1 cellular context compared by ENCODE assay signal in the genomic region with DNA sequence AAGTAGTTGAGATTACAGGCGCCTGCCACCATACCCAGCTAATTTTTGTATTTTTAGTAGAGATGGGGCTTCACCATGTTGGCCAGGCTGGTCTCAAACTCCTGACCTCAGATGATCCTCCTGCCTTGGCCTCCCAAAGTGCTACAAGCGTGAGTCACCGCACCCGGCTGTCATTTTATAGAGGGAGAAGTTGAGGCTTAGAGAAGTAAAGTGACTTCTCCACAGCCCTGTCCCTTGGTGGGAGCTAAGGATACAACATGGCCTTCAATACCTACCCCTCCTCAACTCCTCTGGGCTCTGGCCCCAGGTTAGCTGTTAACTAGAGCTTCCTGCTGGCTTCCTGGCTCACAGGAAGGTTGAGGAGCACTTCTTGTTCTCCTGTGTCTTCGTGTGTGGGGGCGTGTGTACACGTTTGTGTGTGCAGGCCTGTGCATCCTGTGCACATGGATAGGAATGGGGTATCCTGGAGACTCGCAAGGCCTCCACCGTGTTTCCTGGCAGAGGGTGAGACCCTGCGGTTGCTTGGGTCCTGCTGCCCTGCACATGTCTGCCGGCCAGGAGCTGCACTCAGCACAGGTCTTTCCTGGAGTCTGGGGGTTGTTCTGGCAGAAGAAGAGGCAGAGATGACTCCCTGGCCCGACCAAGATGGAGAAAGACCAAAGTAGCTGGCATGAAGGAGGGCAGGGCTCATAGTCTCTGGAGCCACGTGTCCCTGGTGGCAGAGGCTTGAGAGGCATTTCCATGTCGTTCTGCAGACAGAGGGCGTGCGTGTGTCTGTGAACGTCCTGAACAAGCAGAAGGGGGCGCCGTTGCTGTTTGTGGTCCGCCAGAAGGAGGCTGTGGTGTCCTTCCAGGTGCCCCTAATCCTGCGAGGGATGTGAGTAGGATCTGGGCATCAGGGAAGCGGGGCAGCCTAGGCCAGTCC.
A peak's percentile ranks its signal among the peaks of the same experiment; 100 is the strongest.
TF ChIP-seq lines count a peak whose summit lies in the region.

No MANE protein-coding gene starts in this region.

TF ChIP-seq in K562, 482 proteins besides CTCF, POLR2A, EP300 and RAD21 (continued from another document and continues in another):
- TF ChIP-seq, protein P1, sequence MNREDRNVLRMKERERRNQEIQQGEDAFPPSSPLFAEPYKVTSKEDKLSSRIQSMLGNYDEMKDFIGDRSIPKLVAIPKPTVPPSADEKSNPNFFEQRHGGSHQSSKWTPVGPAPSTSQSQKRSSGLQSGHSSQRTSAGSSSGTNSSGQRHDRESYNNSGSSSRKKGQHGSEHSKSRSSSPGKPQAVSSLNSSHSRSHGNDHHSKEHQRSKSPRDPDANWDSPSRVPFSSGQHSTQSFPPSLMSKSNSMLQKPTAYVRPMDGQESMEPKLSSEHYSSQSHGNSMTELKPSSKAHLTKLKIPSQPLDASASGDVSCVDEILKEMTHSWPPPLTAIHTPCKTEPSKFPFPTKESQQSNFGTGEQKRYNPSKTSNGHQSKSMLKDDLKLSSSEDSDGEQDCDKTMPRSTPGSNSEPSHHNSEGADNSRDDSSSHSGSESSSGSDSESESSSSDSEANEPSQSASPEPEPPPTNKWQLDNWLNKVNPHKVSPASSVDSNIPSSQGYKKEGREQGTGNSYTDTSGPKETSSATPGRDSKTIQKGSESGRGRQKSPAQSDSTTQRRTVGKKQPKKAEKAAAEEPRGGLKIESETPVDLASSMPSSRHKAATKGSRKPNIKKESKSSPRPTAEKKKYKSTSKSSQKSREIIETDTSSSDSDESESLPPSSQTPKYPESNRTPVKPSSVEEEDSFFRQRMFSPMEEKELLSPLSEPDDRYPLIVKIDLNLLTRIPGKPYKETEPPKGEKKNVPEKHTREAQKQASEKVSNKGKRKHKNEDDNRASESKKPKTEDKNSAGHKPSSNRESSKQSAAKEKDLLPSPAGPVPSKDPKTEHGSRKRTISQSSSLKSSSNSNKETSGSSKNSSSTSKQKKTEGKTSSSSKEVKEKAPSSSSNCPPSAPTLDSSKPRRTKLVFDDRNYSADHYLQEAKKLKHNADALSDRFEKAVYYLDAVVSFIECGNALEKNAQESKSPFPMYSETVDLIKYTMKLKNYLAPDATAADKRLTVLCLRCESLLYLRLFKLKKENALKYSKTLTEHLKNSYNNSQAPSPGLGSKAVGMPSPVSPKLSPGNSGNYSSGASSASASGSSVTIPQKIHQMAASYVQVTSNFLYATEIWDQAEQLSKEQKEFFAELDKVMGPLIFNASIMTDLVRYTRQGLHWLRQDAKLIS (CRISPR knock-in tag; IDR thresholded peaks at IDR 0.05) = no peak
- TF ChIP-seq, protein P2, sequence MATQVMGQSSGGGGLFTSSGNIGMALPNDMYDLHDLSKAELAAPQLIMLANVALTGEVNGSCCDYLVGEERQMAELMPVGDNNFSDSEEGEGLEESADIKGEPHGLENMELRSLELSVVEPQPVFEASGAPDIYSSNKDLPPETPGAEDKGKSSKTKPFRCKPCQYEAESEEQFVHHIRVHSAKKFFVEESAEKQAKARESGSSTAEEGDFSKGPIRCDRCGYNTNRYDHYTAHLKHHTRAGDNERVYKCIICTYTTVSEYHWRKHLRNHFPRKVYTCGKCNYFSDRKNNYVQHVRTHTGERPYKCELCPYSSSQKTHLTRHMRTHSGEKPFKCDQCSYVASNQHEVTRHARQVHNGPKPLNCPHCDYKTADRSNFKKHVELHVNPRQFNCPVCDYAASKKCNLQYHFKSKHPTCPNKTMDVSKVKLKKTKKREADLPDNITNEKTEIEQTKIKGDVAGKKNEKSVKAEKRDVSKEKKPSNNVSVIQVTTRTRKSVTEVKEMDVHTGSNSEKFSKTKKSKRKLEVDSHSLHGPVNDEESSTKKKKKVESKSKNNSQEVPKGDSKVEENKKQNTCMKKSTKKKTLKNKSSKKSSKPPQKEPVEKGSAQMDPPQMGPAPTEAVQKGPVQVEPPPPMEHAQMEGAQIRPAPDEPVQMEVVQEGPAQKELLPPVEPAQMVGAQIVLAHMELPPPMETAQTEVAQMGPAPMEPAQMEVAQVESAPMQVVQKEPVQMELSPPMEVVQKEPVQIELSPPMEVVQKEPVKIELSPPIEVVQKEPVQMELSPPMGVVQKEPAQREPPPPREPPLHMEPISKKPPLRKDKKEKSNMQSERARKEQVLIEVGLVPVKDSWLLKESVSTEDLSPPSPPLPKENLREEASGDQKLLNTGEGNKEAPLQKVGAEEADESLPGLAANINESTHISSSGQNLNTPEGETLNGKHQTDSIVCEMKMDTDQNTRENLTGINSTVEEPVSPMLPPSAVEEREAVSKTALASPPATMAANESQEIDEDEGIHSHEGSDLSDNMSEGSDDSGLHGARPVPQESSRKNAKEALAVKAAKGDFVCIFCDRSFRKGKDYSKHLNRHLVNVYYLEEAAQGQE (CRISPR knock-in tag; IDR thresholded peaks at IDR 0.05; ENCODE audit: low read depth) = no peak
- TF ChIP-seq ZNF324 (CRISPR knock-in tag; IDR thresholded peaks at IDR 0.05) (no peak), KAT2B (IDR thresholded peaks at IDR 0.05; ENCODE audit: low read depth, low read length) (no peak), NFYB (IDR thresholded peaks at IDR 0.05; ENCODE audit: extremely low read depth, insufficient read length) (no peak), DIDO1 (tag; IDR thresholded peaks at IDR 0.05; ENCODE audit: low read depth) (no peak), PCBP1 (IDR thresholded peaks at IDR 0.05; ENCODE audit: low read depth, low read length, poor library complexity, severe bottlenecking) (no peak), TEAD1 (CRISPR knock-in tag; IDR thresholded peaks at IDR 0.05) (peak in 1 of 2 experiments; percentile 63; a peak in 1 of 4 replicates), SMARCB1 (IDR thresholded peaks at IDR 0.05; ENCODE audit: insufficient read length, low read depth) (no peak), NR4A1 (CRISPR knock-in tag; IDR thresholded peaks at IDR 0.05) (no peak), NR4A1 (tag; IDR thresholded peaks at IDR 0.05) (0 out of 2 replicates have a peak, but pooled peaks have one; percentile 21), NFIX (CRISPR knock-in tag; IDR thresholded peaks at IDR 0.05; ENCODE audit: low read depth) (no peak), NCOA6 (IDR thresholded peaks at IDR 0.05) (no peak), ZZZ3 (IDR thresholded peaks at IDR 0.05) (no peak), SMC3 (conservative IDR thresholded peaks at IDR 0.05; ENCODE audit: insufficient read depth, low read depth, low read length) (0 out of 2 replicates have a peak, but pooled peaks have one; percentile 43), MYNN (IDR thresholded peaks at IDR 0.05) (peak; percentile 78), MYNN (CRISPR knock-in tag; IDR thresholded peaks at IDR 0.05) (no peak), ZNF431 (CRISPR knock-in tag; IDR thresholded peaks at IDR 0.05) (no peak), KDM2B (CRISPR knock-in tag; IDR thresholded peaks at IDR 0.05) (no peak), ZNF253 (CRISPR knock-in tag; conservative IDR thresholded peaks at IDR 0.05) (no peak)
- TF ChIP-seq, protein P3, sequence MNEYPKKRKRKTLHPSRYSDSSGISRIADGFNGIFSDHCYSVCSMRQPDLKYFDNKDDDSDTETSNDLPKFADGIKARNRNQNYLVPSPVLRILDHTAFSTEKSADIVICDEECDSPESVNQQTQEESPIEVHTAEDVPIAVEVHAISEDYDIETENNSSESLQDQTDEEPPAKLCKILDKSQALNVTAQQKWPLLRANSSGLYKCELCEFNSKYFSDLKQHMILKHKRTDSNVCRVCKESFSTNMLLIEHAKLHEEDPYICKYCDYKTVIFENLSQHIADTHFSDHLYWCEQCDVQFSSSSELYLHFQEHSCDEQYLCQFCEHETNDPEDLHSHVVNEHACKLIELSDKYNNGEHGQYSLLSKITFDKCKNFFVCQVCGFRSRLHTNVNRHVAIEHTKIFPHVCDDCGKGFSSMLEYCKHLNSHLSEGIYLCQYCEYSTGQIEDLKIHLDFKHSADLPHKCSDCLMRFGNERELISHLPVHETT (CRISPR knock-in tag; conservative IDR thresholded peaks at IDR 0.05 in 1 of 2, IDR thresholded peaks at IDR 0.05 in 1 of 2) = no peak
- TF ChIP-seq, protein P4, sequence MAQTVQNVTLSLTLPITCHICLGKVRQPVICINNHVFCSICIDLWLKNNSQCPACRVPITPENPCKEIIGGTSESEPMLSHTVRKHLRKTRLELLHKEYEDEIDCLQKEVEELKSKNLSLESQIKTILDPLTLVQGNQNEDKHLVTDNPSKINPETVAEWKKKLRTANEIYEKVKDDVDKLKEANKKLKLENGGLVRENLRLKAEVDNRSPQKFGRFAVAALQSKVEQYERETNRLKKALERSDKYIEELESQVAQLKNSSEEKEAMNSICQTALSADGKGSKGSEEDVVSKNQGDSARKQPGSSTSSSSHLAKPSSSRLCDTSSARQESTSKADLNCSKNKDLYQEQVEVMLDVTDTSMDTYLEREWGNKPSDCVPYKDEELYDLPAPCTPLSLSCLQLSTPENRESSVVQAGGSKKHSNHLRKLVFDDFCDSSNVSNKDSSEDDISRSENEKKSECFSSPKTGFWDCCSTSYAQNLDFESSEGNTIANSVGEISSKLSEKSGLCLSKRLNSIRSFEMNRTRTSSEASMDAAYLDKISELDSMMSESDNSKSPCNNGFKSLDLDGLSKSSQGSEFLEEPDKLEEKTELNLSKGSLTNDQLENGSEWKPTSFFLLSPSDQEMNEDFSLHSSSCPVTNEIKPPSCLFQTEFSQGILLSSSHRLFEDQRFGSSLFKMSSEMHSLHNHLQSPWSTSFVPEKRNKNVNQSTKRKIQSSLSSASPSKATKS (CRISPR knock-in tag; IDR thresholded peaks at IDR 0.05) = no peak
- TF ChIP-seq, protein P5, sequence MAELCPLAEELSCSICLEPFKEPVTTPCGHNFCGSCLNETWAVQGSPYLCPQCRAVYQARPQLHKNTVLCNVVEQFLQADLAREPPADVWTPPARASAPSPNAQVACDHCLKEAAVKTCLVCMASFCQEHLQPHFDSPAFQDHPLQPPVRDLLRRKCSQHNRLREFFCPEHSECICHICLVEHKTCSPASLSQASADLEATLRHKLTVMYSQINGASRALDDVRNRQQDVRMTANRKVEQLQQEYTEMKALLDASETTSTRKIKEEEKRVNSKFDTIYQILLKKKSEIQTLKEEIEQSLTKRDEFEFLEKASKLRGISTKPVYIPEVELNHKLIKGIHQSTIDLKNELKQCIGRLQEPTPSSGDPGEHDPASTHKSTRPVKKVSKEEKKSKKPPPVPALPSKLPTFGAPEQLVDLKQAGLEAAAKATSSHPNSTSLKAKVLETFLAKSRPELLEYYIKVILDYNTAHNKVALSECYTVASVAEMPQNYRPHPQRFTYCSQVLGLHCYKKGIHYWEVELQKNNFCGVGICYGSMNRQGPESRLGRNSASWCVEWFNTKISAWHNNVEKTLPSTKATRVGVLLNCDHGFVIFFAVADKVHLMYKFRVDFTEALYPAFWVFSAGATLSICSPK (IDR thresholded peaks at IDR 0.05; ENCODE audit: borderline replicate concordance) = no peak
- TF ChIP-seq, protein P6, sequence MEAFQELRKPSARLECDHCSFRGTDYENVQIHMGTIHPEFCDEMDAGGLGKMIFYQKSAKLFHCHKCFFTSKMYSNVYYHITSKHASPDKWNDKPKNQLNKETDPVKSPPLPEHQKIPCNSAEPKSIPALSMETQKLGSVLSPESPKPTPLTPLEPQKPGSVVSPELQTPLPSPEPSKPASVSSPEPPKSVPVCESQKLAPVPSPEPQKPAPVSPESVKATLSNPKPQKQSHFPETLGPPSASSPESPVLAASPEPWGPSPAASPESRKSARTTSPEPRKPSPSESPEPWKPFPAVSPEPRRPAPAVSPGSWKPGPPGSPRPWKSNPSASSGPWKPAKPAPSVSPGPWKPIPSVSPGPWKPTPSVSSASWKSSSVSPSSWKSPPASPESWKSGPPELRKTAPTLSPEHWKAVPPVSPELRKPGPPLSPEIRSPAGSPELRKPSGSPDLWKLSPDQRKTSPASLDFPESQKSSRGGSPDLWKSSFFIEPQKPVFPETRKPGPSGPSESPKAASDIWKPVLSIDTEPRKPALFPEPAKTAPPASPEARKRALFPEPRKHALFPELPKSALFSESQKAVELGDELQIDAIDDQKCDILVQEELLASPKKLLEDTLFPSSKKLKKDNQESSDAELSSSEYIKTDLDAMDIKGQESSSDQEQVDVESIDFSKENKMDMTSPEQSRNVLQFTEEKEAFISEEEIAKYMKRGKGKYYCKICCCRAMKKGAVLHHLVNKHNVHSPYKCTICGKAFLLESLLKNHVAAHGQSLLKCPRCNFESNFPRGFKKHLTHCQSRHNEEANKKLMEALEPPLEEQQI (IDR thresholded peaks at IDR 0.05) = no peak
- TF ChIP-seq, protein P7, sequence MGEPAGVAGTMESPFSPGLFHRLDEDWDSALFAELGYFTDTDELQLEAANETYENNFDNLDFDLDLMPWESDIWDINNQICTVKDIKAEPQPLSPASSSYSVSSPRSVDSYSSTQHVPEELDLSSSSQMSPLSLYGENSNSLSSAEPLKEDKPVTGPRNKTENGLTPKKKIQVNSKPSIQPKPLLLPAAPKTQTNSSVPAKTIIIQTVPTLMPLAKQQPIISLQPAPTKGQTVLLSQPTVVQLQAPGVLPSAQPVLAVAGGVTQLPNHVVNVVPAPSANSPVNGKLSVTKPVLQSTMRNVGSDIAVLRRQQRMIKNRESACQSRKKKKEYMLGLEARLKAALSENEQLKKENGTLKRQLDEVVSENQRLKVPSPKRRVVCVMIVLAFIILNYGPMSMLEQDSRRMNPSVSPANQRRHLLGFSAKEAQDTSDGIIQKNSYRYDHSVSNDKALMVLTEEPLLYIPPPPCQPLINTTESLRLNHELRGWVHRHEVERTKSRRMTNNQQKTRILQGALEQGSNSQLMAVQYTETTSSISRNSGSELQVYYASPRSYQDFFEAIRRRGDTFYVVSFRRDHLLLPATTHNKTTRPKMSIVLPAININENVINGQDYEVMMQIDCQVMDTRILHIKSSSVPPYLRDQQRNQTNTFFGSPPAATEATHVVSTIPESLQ (CRISPR knock-in tag; IDR thresholded peaks at IDR 0.05) = no peak
- TF ChIP-seq, protein P8, sequence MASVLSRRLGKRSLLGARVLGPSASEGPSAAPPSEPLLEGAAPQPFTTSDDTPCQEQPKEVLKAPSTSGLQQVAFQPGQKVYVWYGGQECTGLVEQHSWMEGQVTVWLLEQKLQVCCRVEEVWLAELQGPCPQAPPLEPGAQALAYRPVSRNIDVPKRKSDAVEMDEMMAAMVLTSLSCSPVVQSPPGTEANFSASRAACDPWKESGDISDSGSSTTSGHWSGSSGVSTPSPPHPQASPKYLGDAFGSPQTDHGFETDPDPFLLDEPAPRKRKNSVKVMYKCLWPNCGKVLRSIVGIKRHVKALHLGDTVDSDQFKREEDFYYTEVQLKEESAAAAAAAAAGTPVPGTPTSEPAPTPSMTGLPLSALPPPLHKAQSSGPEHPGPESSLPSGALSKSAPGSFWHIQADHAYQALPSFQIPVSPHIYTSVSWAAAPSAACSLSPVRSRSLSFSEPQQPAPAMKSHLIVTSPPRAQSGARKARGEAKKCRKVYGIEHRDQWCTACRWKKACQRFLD (CRISPR knock-in tag; IDR thresholded peaks at IDR 0.05) = no peak
- TF ChIP-seq, protein P9, sequence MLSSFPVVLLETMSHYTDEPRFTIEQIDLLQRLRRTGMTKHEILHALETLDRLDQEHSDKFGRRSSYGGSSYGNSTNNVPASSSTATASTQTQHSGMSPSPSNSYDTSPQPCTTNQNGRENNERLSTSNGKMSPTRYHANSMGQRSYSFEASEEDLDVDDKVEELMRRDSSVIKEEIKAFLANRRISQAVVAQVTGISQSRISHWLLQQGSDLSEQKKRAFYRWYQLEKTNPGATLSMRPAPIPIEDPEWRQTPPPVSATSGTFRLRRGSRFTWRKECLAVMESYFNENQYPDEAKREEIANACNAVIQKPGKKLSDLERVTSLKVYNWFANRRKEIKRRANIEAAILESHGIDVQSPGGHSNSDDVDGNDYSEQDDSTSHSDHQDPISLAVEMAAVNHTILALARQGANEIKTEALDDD (IDR thresholded peaks at IDR 0.05) = no peak
- TF ChIP-seq, protein P10, sequence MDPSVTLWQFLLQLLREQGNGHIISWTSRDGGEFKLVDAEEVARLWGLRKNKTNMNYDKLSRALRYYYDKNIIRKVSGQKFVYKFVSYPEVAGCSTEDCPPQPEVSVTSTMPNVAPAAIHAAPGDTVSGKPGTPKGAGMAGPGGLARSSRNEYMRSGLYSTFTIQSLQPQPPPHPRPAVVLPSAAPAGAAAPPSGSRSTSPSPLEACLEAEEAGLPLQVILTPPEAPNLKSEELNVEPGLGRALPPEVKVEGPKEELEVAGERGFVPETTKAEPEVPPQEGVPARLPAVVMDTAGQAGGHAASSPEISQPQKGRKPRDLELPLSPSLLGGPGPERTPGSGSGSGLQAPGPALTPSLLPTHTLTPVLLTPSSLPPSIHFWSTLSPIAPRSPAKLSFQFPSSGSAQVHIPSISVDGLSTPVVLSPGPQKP (CRISPR knock-in tag; IDR thresholded peaks at IDR 0.05) = no peak
